Comparison of ENCODE assay signal across 8 cellular contexts in genomic region chr2:100819365-100820345, GRCh38. TPM values are rescaled to one million over a fixed set of nuclear protein-coding genes. Genes with fewer than 3 reads are reported as not detected.
DNase-seq lines count a peak whose midpoint lies in the region; ATAC-seq and TF ChIP-seq lines count a peak whose summit lies in the region.

Gene NPAS2 (plus strand): TSS chr2:100820139. CDS start chr2:100904755, 84,616 bp downstream.

- H3K4me1 ChIP-seq in iPS-15b (ENCODE audit: control insufficient read depth, insufficient read depth, low read length) (peaks cover 5% of the 10 kb centered on the region), gastrocnemius medialis (peaks cover 22 to 31% of the 10 kb centered on the region in 2 donors)

- H3K27me3 ChIP-seq in iPS-15b (ENCODE audit: control insufficient read depth, insufficient read depth, low read length) (peaks cover 50% of the 10 kb centered on the region), gastrocnemius medialis (no peaks in the 10 kb centered on the region)

- H3K9ac ChIP-seq in iPS-15b (ENCODE audit: low read depth, low read length) = no peak within 1 kb of the TSS

- H3K9me3 ChIP-seq in iPS-15b (ENCODE audit: control insufficient read depth, insufficient read depth, low read length) = no peaks in the 10 kb centered on the region
- no peaks in the 10 kb centered on the region for H3K9me3 ChIP-seq in gastrocnemius medialis

- ATAC-seq in gastrocnemius medialis (peak; percentile 40 to 43), GM18505 (IDR thresholded peaks at IDR 0.05; ENCODE audit: unreplicated experiment) (no peak), HG03460 (IDR thresholded peaks at IDR 0.05; ENCODE audit: unreplicated experiment) (no peak)

- intact Hi-C loops in gastrocnemius medialis (cut with DNase I; ENCODE audit: low total_unique reads) = loop anchor here (1.0 to 10.0 kb wide), 9 partner anchors 67 to 485 kb away; partner anchors contain the start of genes CNOT11, RNF149 and TBC1D8

- H3K36me3 ChIP-seq in iPS-15b (ENCODE audit: control insufficient read depth, insufficient read depth, low read length) = no peaks in the 10 kb centered on the region
- no peaks in the 10 kb centered on the region for H3K36me3 ChIP-seq in gastrocnemius medialis

- in situ Hi-C loops in astrocyte of the spinal cord (cut with HindIII; ENCODE audit: low sequenced_read_pairs) = no loop called here
- in situ Hi-C loops in gastrocnemius medialis (cut with MboI; ENCODE audit: low sequenced_read_pairs in 4 of 4) = no loop called here

- DNase-seq in D341Med (ENCODE audit: low spot score) (peak; percentile 71), NCI-H226 (peak; percentile 58), astrocyte of the spinal cord (ENCODE audit: low read depth, low spot score) (peak; percentile 43), gastrocnemius medialis (peak; percentile 29 to 34), T-helper 9 cell (no peak)

- peak within 1 kb of the TSS; percentile 76 to 92 (median 88) for H3K27ac ChIP-seq in gastrocnemius medialis

- TF ChIP-seq CTCF in astrocyte of the spinal cord (IDR thresholded peaks at IDR 0.05; ENCODE audit: low read depth, low read length) (no peak), gastrocnemius medialis (IDR thresholded peaks at IDR 0.05 in 4 of 5, conservative IDR thresholded peaks at IDR 0.05 in 1 of 5) (no peak)

- H3K4me3 ChIP-seq in astrocyte of the spinal cord (ENCODE audit: low read depth, low read length) (peak within 1 kb of the TSS; percentile 79), iPS-15b (ENCODE audit: low read depth, low read length) (peak within 1 kb of the TSS; percentile 72), gastrocnemius medialis (peak within 1 kb of the TSS; percentile 73 to 82 (median 76))

- TF ChIP-seq POLR2A in gastrocnemius medialis (IDR thresholded peaks at IDR 0.05) (peak; percentile 41 to 58), GM18505 (IDR thresholded peaks at IDR 0.05; ENCODE audit: borderline replicate concordance, extremely low read depth, insufficient read depth, insufficient read length) (no peak)

RNA-seq across cellular contexts. Expression of gene NPAS2, which starts in this region (rescaled TPM):
- total RNA-seq in gastrocnemius medialis = 10 to 100 TPM; 11.4 to 48.2 (median 36.6) TPM

Comparison
In these comparisons a context has a peak if more than half of its experiments do, and no peak if none do; other contexts are left out.
1. ATAC-seq: peak in gastrocnemius medialis (2 of 2); none in GM18505 (single experiment) and HG03460 (single experiment).
2. Peak in every context shown above with its lines, with median percentiles within 50 percentile points of each other: H3K4me3 ChIP-seq.